9 cellular contexts compared by ENCODE assay signal in genomic region chr22:24244144-24244787, GRCh38. TPM values are rescaled to one million over a fixed set of nuclear protein-coding genes. Genes with fewer than 3 reads are reported as not detected.
A peak's percentile ranks its signal among the peaks of the same experiment; 100 is the strongest.
DNase-seq lines count a peak whose midpoint lies in the region; ATAC-seq, FAIRE-seq and TF ChIP-seq lines count a peak whose summit lies in the region.
"Had no signal": no experiment of that assay in that cellular context is flagged by ENCODE, and none has a peak within 500 bp of the region (broad histone marks: within the 10 kb centered on the region; RNA-seq: fewer than 3 reads in every experiment).

No MANE protein-coding gene starts in this region.

- no peak overlapping the region for H3K4me2 ChIP-seq in mammary epithelial cell (ENCODE audit: insufficient read depth, low read depth, low read length)

- H3K9me3 Mint-ChIP-seq in MCF 10A (ENCODE audit: unreplicated experiment) (no peaks in the 10 kb centered on the region), memory B cell (no peaks in the 10 kb centered on the region)

- no peak for TF ChIP-seq POLR2A in uterus (IDR thresholded peaks at IDR 0.05)
- no peak for TF ChIP-seq POLR2A in H54 (IDR thresholded peaks at IDR 0.05; ENCODE audit: low read depth, low read length)

- DNase-seq in MCF 10A (ENCODE audit: unreplicated experiment) (peak; percentile 63), mammary epithelial cell (no peak), cardiac fibroblast (ENCODE audit: low read depth in 2 of 2) (peak; percentile 79 to 88), memory B cell (ENCODE audit: low spot score in 2 of 2) (no peak), uterus (peak; percentile 49 to 65), NCI-H748 treated with DMSO at 0.1 percent for 48 hours (lab: John Stamatoyannopoulos, UW) (no peak), H54 (ENCODE audit: insufficient read length, low spot score) (no peak)

- H3K4me1 Mint-ChIP-seq in MCF 10A (ENCODE audit: insufficient read depth, unreplicated experiment), result peaks cover 33% of the 10 kb centered on the region
- H3K4me1 Mint-ChIP-seq in memory B cell, result peaks cover 14% of the 10 kb centered on the region

- no peak overlapping the region for H2AFZ ChIP-seq in mammary epithelial cell (ENCODE audit: low read depth, low read length)

- no peaks in the 10 kb centered on the region for H3K79me2 ChIP-seq in mammary epithelial cell (ENCODE audit: insufficient read depth, low read length)

- dilution Hi-C loops in mammary epithelial cell (cut with HindIII; ENCODE audit: low sequenced_read_pairs), result loop anchor here (10.0 kb wide), 1 partner anchor 239 kb away; the partner anchor contains the start of gene GSTT4

- peak overlapping the region; percentile 64 for H3K4me3 Mint-ChIP-seq in MCF 10A (ENCODE audit: unreplicated experiment)
- H3K4me3 Mint-ChIP-seq in memory B cell, result peak overlapping the region; percentile 23

- CTCF ChIA-PET in MCF 10A (lab: Yijun Ruan, JAX) (interaction anchor here (2.2 kb wide), 1 partner anchor 54 kb away, joined by 8 read pairs; no protein-coding TSS in a partner anchor), mammary epithelial cell (lab: Charles Lee; ENCODE audit: low non-redundant PET) (no interaction called here)

- no peaks in the 10 kb centered on the region for H3K27me3 Mint-ChIP-seq in MCF 10A (ENCODE audit: insufficient read depth, unreplicated experiment)
- peaks cover 2% of the 10 kb centered on the region for H3K27me3 Mint-ChIP-seq in memory B cell

- intact Hi-C loops in MCF 10A (cut with micrococcal nuclease) (loop anchor here (10.0 kb wide), 1 partner anchor 259 kb away; the partner anchor contains the start of gene GSTT2), mammary epithelial cell (cut with micrococcal nuclease) (no loop called here), uterus (cut with DNase I; ENCODE audit: low total_unique reads) (no loop called here)

- H3K4me1 ChIP-seq in mammary epithelial cell (ENCODE audit: insufficient read depth, low read length) (peaks cover 21% of the 10 kb centered on the region), uterus (peaks cover 0 to 13% of the 10 kb centered on the region in 2 donors)

- H3K27ac ChIP-seq in mammary epithelial cell (ENCODE audit: insufficient read depth, low read depth, low read length), result no peak overlapping the region
- H3K27ac ChIP-seq in uterus, result peak overlapping the region; percentile 85 to 91

- H3K4me3 ChIP-seq in mammary epithelial cell (replicated peaks in 1 of 3; ENCODE audit: insufficient read depth in 1 of 3, low read depth in 2 of 3, low read length in 3 of 3) (no peak overlapping the region), cardiac fibroblast (replicated peaks in 1 of 2; ENCODE audit: low read depth in 2 of 2, low read length in 2 of 2) (peak overlapping the region; percentile 67 to 83), uterus (peak overlapping the region; percentile 31 to 33)

- no peak for FAIRE-seq in H54 (lab: Jason Lieb, UNC)

- H3K9me3 ChIP-seq in mammary epithelial cell (replicated peaks; ENCODE audit: insufficient read depth, low read length) (no peaks in the 10 kb centered on the region), uterus (no peaks in the 10 kb centered on the region)

- H3K36me3 Mint-ChIP-seq in MCF 10A (ENCODE audit: insufficient read depth, unreplicated experiment) (no peaks in the 10 kb centered on the region), memory B cell (no peaks in the 10 kb centered on the region)

- H3K27me3 ChIP-seq in mammary epithelial cell (ENCODE audit: insufficient read depth, low read length) (no peaks in the 10 kb centered on the region), uterus (no peaks in the 10 kb centered on the region)

- no peak for ATAC-seq in memory B cell (ENCODE audit: low read depth)
- no peak for ATAC-seq in GM19324 (IDR thresholded peaks at IDR 0.05; ENCODE audit: low FRiP score, unreplicated experiment)

- BruUV-seq in MCF 10A (replicated peaks; lab: Mats Ljungman, UMichigan) (no TSS peak), mammary epithelial cell (replicated peaks; lab: Mats Ljungman, UMichigan) (no TSS peak)

- H3K27ac Mint-ChIP-seq in MCF 10A (ENCODE audit: low read depth, unreplicated experiment) (peak overlapping the region; percentile 31), memory B cell (no peak overlapping the region)

- H4K20me1 ChIP-seq in mammary epithelial cell (ENCODE audit: insufficient read depth, low read length), result no peaks in the 10 kb centered on the region

- POLR2A ChIA-PET in MCF 10A (lab: Yijun Ruan, JAX), result no interaction called here

- H3K9ac ChIP-seq in mammary epithelial cell (ENCODE audit: insufficient read depth, low read length), result no peak overlapping the region

- no peak for TF ChIP-seq CTCF in MCF 10A (IDR thresholded peaks at IDR 0.05; ENCODE audit: unreplicated experiment)
- no peak for TF ChIP-seq CTCF in mammary epithelial cell (conservative IDR thresholded peaks at IDR 0.05 in 1 of 2, IDR thresholded peaks at IDR 0.05 in 1 of 2; ENCODE audit: extremely low read depth in 1 of 2, insufficient read depth in 1 of 2, low read depth in 1 of 2, low read length in 2 of 2)
- no peak for TF ChIP-seq CTCF in cardiac fibroblast (IDR thresholded peaks at IDR 0.05; ENCODE audit: low read depth, low read length)
- no peak for TF ChIP-seq CTCF in uterus (IDR thresholded peaks at IDR 0.05)

- in situ Hi-C loops in mammary epithelial cell (cut with MboI; ENCODE audit: low sequenced_read_pairs in 2 of 2), result loop anchor here (10.0 kb wide), 1 partner anchor 49 kb away; no protein-coding TSS in a partner anchor

- H3K36me3 ChIP-seq in mammary epithelial cell (ENCODE audit: insufficient read depth, low read length) (no peaks in the 10 kb centered on the region), uterus (no peaks in the 10 kb centered on the region)

- WGBS in mammary epithelial cell (ENCODE audit: low coverage, missing lambda C conversion rate), result 53% methylated on average over 12 of the region's 19 CpGs

RNA-seq across cellular contexts. Expression of gene GGT5, which starts 0.6 kb away (rescaled TPM):
- total RNA-seq in MCF 10A (2022), result 31.5 and 34.6 TPM in 2 replicates
- total RNA-seq in mammary epithelial cell, result under 1 TPM in 1 of 2 donors, not detected in 1; under 0.01 TPM
- 0.05 TPM for polyA plus RNA-seq in mammary epithelial cell
- not detected for polyA minus RNA-seq in mammary epithelial cell
- total RNA-seq in uterus, result 10 to 100 TPM in 3 of 4 donors, 1 to 10 TPM in 1; 4.1 to 95.9 (median 54.9) TPM
- total RNA-seq: H4 had no signal

RNA-seq across cellular contexts. Expression of gene SPECC1L, which starts 26.4 kb away (rescaled TPM):
- total RNA-seq in MCF 10A (2022) (48.7 and 60.4 TPM in 2 replicates), mammary epithelial cell (10 to 100 TPM; 35.7 to 72.1 TPM), uterus (100 to 1,000 TPM in 1 of 4 donors, 10 to 100 TPM in 3; 18.2 to 114 (median 55.3) TPM)
- 17.6 TPM for polyA plus RNA-seq in mammary epithelial cell
- 51.9 TPM for polyA minus RNA-seq in mammary epithelial cell

Comparison
In these comparisons a context has a peak if more than half of its experiments do, and no peak if none do; other contexts are left out.
1. DNase-seq: peak in MCF 10A (single experiment), cardiac fibroblast (2 of 2) and uterus (2 of 2); none in mammary epithelial cell (single experiment), memory B cell (0 of 2), NCI-H748 treated with DMSO at 0.1 percent for 48 hours (single experiment) and H54 (single experiment).
2. RNA of gene GGT5, which starts 0.6 kb away (total RNA-seq): 4.1 to 95.9 TPM in uterus and 31.5 to 34.6 TPM in MCF 10A; under 0.01 TPM in mammary epithelial cell; every median in the first group is over 4 times any median in the second.
3. H3K4me3 ChIP-seq: peak in cardiac fibroblast (2 of 2) and uterus (2 of 2); none in mammary epithelial cell (0 of 3).